ENCODE assay signal across 26 cellular contexts in genomic region chr21:42696516-42697040, GRCh38.
"Had no signal": no experiment of that assay in that cellular context is flagged by ENCODE, and none has a peak within 500 bp of the region (broad histone marks: within the 10 kb centered on the region; RNA-seq: fewer than 3 reads in every experiment).

No MANE protein-coding gene starts in this region.

- H3K4me2 ChIP-seq: SK-N-SH had no signal

- H3K4me3 ChIP-seq: cardiac muscle cell, K562 had no signal

- H3K9me3 ChIP-seq: SK-N-SH had no signal

- H3K27me3 ChIP-seq: cardiac muscle cell had no signal

- ATAC-seq: activated CD8-positive, alpha-beta T cell treated with anti-CD3 and anti-CD28 coated beads, Interleukin-2, amount 10 ng/mL, durations not matched to agents 7 days and 5 days; K562; Panc1; WTC11 had no signal

- H3K27ac ChIP-seq: brain microvascular endothelial cell, cardiac muscle cell had no signal

- H3K9ac ChIP-seq: SK-N-SH had no signal

- DNase-seq: activated CD4-positive, alpha-beta T cell treated with anti-CD3 and anti-CD28 coated beads for 48 hours; activated CD4-positive, alpha-beta T cell treated with anti-CD3 and anti-CD28 coated beads, Interleukin-2, amount 50 U/mL, for 4 hours; activated CD4-positive, CD25-positive, alpha-beta regulatory T cell treated with anti-CD3 and anti-CD28 coated beads, Interleukin-2, amount 50 U/mL, for 72 hours; activated CD8-positive, alpha-beta T cell treated with anti-CD3 and anti-CD28 coated beads, Interleukin-2, amount 10 ng/mL, durations not matched to agents 7 days and 5 days; activated gamma-delta T cell; activated naive CD4-positive, alpha-beta T cell treated with anti-CD3 and anti-CD28 coated beads for 36 hours; activated T-cell treated with anti-CD3 and anti-CD28 coated beads, Interleukin-2, amount 50 U/mL, for 24 hours; amygdala; brain microvascular endothelial cell; Karpas-422; MM.1S; NCI-H1105; NCI-H1436; NCI-H1694 treated with DMSO at 0.1 percent for 48 hours; NCI-H2081; NCI-H446; NCI-H524 treated with DMSO at 0.1 percent for 48 hours; NCI-H748 treated with DMSO at 0.1 percent for 48 hours; OCI-M1; RPMI8226; SK-N-SH had no signal

- H3K36me3 ChIP-seq: brain microvascular endothelial cell, cardiac muscle cell had no signal

- FAIRE-seq: astrocyte, K562 had no signal
